ENCODE assay signal across 1 cellular context in genomic region chr17:79026345-79027273, GRCh38.
TF ChIP-seq lines count a peak whose summit lies in the region.

No MANE protein-coding gene starts in this region.

TF ChIP-seq in HepG2, 621 proteins besides CTCF, POLR2A, EP300 and RAD21 (continued from another document and continues in another):
- no peak for TF ChIP-seq ZBTB2 (CRISPR knock-in tag; IDR thresholded peaks at IDR 0.05; ENCODE audit: low read depth)
- TF ChIP-seq ZNF362 (CRISPR knock-in tag; IDR thresholded peaks at IDR 0.05; ENCODE audit: borderline replicate concordance): peak; percentile 35; the same call in 1 of the 2 replicates
- TF ChIP-seq REPIN1 (CRISPR knock-in tag; IDR thresholded peaks at IDR 0.05; ENCODE audit: borderline replicate concordance, low read depth): no peak
- 0 out of 2 replicates have a peak, but pooled peaks have one; percentile 75 for TF ChIP-seq ZKSCAN5 (CRISPR knock-in tag; IDR thresholded peaks at IDR 0.05)
- TF ChIP-seq ZNF3 (CRISPR knock-in tag; IDR thresholded peaks at IDR 0.05): no peak; the same call in 1 of the 2 replicates
- TF ChIP-seq SUZ12 (IDR thresholded peaks at IDR 0.05; ENCODE audit: low read depth, low read length): no peak
- TF ChIP-seq MAFK (conservative IDR thresholded peaks at IDR 0.05 in 1 of 2, IDR thresholded peaks at IDR 0.05 in 1 of 2; ENCODE audit: low read length in 2 of 2): peak in 1 of 2 experiments; percentile 31; a peak in 1 of 4 replicates
- TF ChIP-seq ARNTL (CRISPR knock-in tag; IDR thresholded peaks at IDR 0.05): 0 out of 2 replicates have a peak, but pooled peaks have one; percentile 34
- peak; percentile 94 for TF ChIP-seq MTERF4 (CRISPR knock-in tag; IDR thresholded peaks at IDR 0.05)
- TF ChIP-seq RBAK (CRISPR knock-in tag; IDR thresholded peaks at IDR 0.05): no peak
- peak; percentile 79 for TF ChIP-seq ARHGAP35 (CRISPR knock-in tag; IDR thresholded peaks at IDR 0.05; ENCODE audit: borderline replicate concordance)
- no peak for TF ChIP-seq ZNF615 (CRISPR knock-in tag; IDR thresholded peaks at IDR 0.05; ENCODE audit: borderline replicate concordance)
- no peak; the same call in 1 of the 2 replicates for TF ChIP-seq ZBTB43 (CRISPR knock-in tag; conservative IDR thresholded peaks at IDR 0.05)
- TF ChIP-seq NR0B2 (CRISPR knock-in tag; IDR thresholded peaks at IDR 0.05): no peak
- no peak for TF ChIP-seq KDM4B (CRISPR knock-in tag; IDR thresholded peaks at IDR 0.05)
- peak; percentile 76; the same call in 1 of the 2 replicates for TF ChIP-seq ZNF513 (CRISPR knock-in tag; conservative IDR thresholded peaks at IDR 0.05)
- peak; percentile 52; the same call in 1 of the 2 replicates for TF ChIP-seq ZNF329 (CRISPR knock-in tag; IDR thresholded peaks at IDR 0.05; ENCODE audit: low read depth)
- TF ChIP-seq ASH2L (IDR thresholded peaks at IDR 0.05; ENCODE audit: insufficient read length, low read depth, low read length): peak; percentile 90
- no peak; the same call in 1 of the 2 replicates for TF ChIP-seq ZNF143 (CRISPR knock-in tag; IDR thresholded peaks at IDR 0.05)
- TF ChIP-seq SNRNP70 (IDR thresholded peaks at IDR 0.05; ENCODE audit: low read depth, low read length): no peak
- TF ChIP-seq GMEB2 (CRISPR knock-in tag; IDR thresholded peaks at IDR 0.05; ENCODE audit: low read depth): 0 out of 2 replicates have a peak, but pooled peaks have one; percentile 13
- peak; percentile 95 for TF ChIP-seq FOXP4 (CRISPR knock-in tag; IDR thresholded peaks at IDR 0.05)
- TF ChIP-seq RNF219 (CRISPR knock-in tag; IDR thresholded peaks at IDR 0.05): no peak
- TF ChIP-seq SRF (IDR thresholded peaks at IDR 0.05; ENCODE audit: low read depth, low read length): no peak
- no peak for TF ChIP-seq ZNF780A (CRISPR knock-in tag; IDR thresholded peaks at IDR 0.05)
- TF ChIP-seq EEA1 (CRISPR knock-in tag; IDR thresholded peaks at IDR 0.05; ENCODE audit: borderline replicate concordance): no peak
- TF ChIP-seq NFAT5 (CRISPR knock-in tag; IDR thresholded peaks at IDR 0.05): no peak
- TF ChIP-seq ZNF841 (CRISPR knock-in tag; IDR thresholded peaks at IDR 0.05; ENCODE audit: borderline replicate concordance): no peak
- TF ChIP-seq SMAD9 (CRISPR knock-in tag; IDR thresholded peaks at IDR 0.05): no peak
- TF ChIP-seq IKZF4 (CRISPR knock-in tag; IDR thresholded peaks at IDR 0.05; ENCODE audit: borderline replicate concordance, low read depth, not compliant biosample characterization): no peak
- TF ChIP-seq BHLHE40 (IDR thresholded peaks at IDR 0.05; ENCODE audit: low read length): no peak; the same call in 1 of the 2 replicates
- no peak for TF ChIP-seq TBX3 (IDR thresholded peaks at IDR 0.05; ENCODE audit: borderline replicate concordance)
- TF ChIP-seq MBNL3 (CRISPR knock-in tag; conservative IDR thresholded peaks at IDR 0.05): no peak
- TF ChIP-seq ATRX (CRISPR knock-in tag; IDR thresholded peaks at IDR 0.05; ENCODE audit: borderline replicate concordance): no peak
- TF ChIP-seq DRAP1 (CRISPR knock-in tag; IDR thresholded peaks at IDR 0.05): peak; percentile 60; the same call in 1 of the 2 replicates
- TF ChIP-seq PATZ1 (CRISPR knock-in tag; IDR thresholded peaks at IDR 0.05): peak; percentile 97
- peak; percentile 92 for TF ChIP-seq HNF4A (CRISPR knock-in tag; IDR thresholded peaks at IDR 0.05)
